In the genomic region with DNA sequence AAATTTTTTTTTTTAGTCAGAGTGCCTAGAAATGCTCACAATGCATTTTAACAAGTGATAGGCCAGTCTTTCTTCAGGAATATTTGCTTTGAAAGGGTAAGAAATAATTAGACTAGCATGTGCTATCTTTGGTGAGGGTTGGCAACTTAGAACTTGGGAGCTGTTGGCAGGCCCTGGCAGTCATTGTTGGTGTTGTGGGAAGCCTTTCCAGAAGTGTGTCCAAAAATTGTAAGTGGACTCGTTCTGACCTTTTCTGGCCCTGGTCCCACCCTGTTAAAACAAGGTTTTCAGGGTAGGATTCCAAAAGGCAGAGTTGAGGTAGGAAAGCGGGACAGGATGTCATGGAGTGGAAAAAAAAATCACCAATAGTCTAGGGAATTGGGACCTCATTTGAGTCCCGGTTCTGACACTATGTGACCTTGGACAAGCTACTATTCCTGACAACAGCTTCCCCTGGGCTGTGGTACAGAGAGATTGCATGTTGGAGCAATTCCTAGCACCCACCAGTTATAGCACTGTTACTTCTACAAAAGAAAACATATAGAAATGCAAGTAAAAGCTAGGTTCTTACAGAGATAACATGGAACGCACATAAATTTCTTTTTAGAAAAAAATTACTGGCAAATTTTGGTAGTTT, we compare ENCODE assay signal across 18 cellular contexts.
A peak's percentile ranks its signal among the peaks of the same experiment; 100 is the strongest.
DNase-seq lines count a peak whose midpoint lies in the region; ATAC-seq, FAIRE-seq and TF ChIP-seq lines count a peak whose summit lies in the region.
"Had no signal": no experiment of that assay in that cellular context is flagged by ENCODE, and none has a peak within 500 bp of the region (broad histone marks: within the 10 kb centered on the region; RNA-seq: fewer than 3 reads in every experiment).

No MANE protein-coding gene starts in this region.

- H3K79me2 ChIP-seq in Karpas-422 (ENCODE audit: low read length), result no peaks in the 10 kb centered on the region

- H3K4me1 Mint-ChIP-seq in nephron progenitor cell, result peaks cover 36% of the 10 kb centered on the region
- H3K4me1 Mint-ChIP-seq in activated T-cell treated with anti-CD3 and anti-CD28 coated beads, Interleukin-2, amount 50 U/mL, for 4 hours (ENCODE audit: low read depth), result peaks cover 1% of the 10 kb centered on the region

- H3K4me2 ChIP-seq in Karpas-422 (ENCODE audit: low read depth, low read length, poor library complexity, severe bottlenecking), result peak overlapping the region; percentile 10

- no peaks in the 10 kb centered on the region for H3K27me3 Mint-ChIP-seq in nephron progenitor cell (ENCODE audit: low read depth, poor library complexity)
- H3K27me3 Mint-ChIP-seq in activated T-cell treated with anti-CD3 and anti-CD28 coated beads, Interleukin-2, amount 50 U/mL, for 4 hours (ENCODE audit: low read depth), result no peaks in the 10 kb centered on the region
- H3K27me3 Mint-ChIP-seq: CD8-positive, alpha-beta memory T cell had no signal

- H3K4me1 ChIP-seq in Karpas-422 (ENCODE audit: low read length) (peaks cover 34% of the 10 kb centered on the region), heart left ventricle (peaks cover 5 to 40% (median 21%) of the 10 kb centered on the region in 12 donors), pancreas (peaks cover 0 to 9% (median 6%) of the 10 kb centered on the region in 3 donors)

- H3K4me3 ChIP-seq in Karpas-422 (ENCODE audit: low read length) (no peak overlapping the region), heart left ventricle (no peak overlapping the region), pancreas (no peak overlapping the region)

- peaks cover 6% of the 10 kb centered on the region for H3K36me3 Mint-ChIP-seq in nephron progenitor cell (ENCODE audit: low read depth)
- no peaks in the 10 kb centered on the region for H3K36me3 Mint-ChIP-seq in activated T-cell treated with anti-CD3 and anti-CD28 coated beads, Interleukin-2, amount 50 U/mL, for 4 hours (ENCODE audit: insufficient read depth)
- H3K36me3 Mint-ChIP-seq: CD8-positive, alpha-beta memory T cell had no signal

- H3K27ac ChIP-seq in Karpas-422 (ENCODE audit: low read length), result no peak overlapping the region
- peak overlapping the region; percentile 5 to 87 (median 59) for H3K27ac ChIP-seq in heart left ventricle
- H3K27ac ChIP-seq in pancreas, result no peak overlapping the region

- TF ChIP-seq CTCF in heart left ventricle (IDR thresholded peaks at IDR 0.05) (peak in 1 of 12 donors; percentile 12), nephron progenitor cell (IDR thresholded peaks at IDR 0.05) (no peak), pancreas (IDR thresholded peaks at IDR 0.05) (no peak)

- DNase-seq in Karpas-422, result no peak
- DNase-seq in astrocyte of the hippocampus (ENCODE audit: low read depth, low spot score), result peak; percentile 59
- peak; percentile 36 to 71 (median 58) for DNase-seq in heart left ventricle
- no peak for DNase-seq in nephron progenitor cell
- DNase-seq in H54 (ENCODE audit: insufficient read length, low spot score), result no peak
- no peak for DNase-seq in activated T-cell treated with anti-CD3 and anti-CD28 coated beads, Interleukin-2, amount 50 U/mL, for 4 hours
- no peak for DNase-seq in activated CD4-positive, CD25-positive, alpha-beta regulatory T cell treated with anti-CD3 and anti-CD28 coated beads, Interleukin-2, amount 50 U/mL, for 72 hours
- DNase-seq in pancreas, result no peak
- DNase-seq: CD8-positive, alpha-beta memory T cell; DMS79; NCI-H1105; NCI-H2081; NCI-H2171 treated with DMSO at 0.1 percent for 48 hours; NCI-H510A; NCI-H774; OCI-M1; RPMI8226 had no signal

- intact Hi-C loops in heart left ventricle (cut with DNase I) (no loop called here), pancreas (cut with DNase I) (no loop called here)

- H3K36me3 ChIP-seq in Karpas-422 (ENCODE audit: insufficient read depth, low read length) (no peaks in the 10 kb centered on the region), heart left ventricle (no peaks in the 10 kb centered on the region), pancreas (no peaks in the 10 kb centered on the region)

- 15 to 30% (median 22%) methylated on average over 4 of the region's 4 CpGs for WGBS in heart left ventricle, 4 donors
- WGBS in pancreas, 2 donors, result 39 to 46% methylated on average over 4 of the region's 4 CpGs

- no peak overlapping the region for H3K9ac ChIP-seq in Karpas-422 (ENCODE audit: low read length)

- H3K27me3 ChIP-seq in Karpas-422 (ENCODE audit: low read length) (no peaks in the 10 kb centered on the region), heart left ventricle (no peaks in the 10 kb centered on the region), pancreas (no peaks in the 10 kb centered on the region)

- TF ChIP-seq POLR2A in heart left ventricle (IDR thresholded peaks at IDR 0.05) (no peak), H54 (IDR thresholded peaks at IDR 0.05; ENCODE audit: low read depth, low read length) (no peak)

- no peak overlapping the region for H2AFZ ChIP-seq in Karpas-422 (ENCODE audit: low read length)

- peak; percentile 90 to 95 (median 94) for ATAC-seq in heart left ventricle
- no peak for ATAC-seq in activated T-cell treated with anti-CD3 and anti-CD28 coated beads, Interleukin-2, amount 50 U/mL, for 4 hours
- ATAC-seq in pancreas, result no peak
- ATAC-seq: HCT116 had no signal

- H3K27ac Mint-ChIP-seq in nephron progenitor cell, result peak overlapping the region; percentile 29

- FAIRE-seq in H54 (lab: Jason Lieb, UNC), result no peak
- FAIRE-seq in pancreas (lab: Jason Lieb, UNC), result no peak

- peaks cover 14% of the 10 kb centered on the region for H3K9me3 Mint-ChIP-seq in nephron progenitor cell
- H3K9me3 Mint-ChIP-seq in activated T-cell treated with anti-CD3 and anti-CD28 coated beads, Interleukin-2, amount 50 U/mL, for 4 hours, result no peaks in the 10 kb centered on the region

- H3K9me2 ChIP-seq in Karpas-422 (replicated peaks; ENCODE audit: insufficient read depth, low read length), result no peaks in the 10 kb centered on the region

- H4K20me1 ChIP-seq in Karpas-422 (ENCODE audit: insufficient read depth, low read depth, low read length), result no peaks in the 10 kb centered on the region

- H3K9me3 ChIP-seq in Karpas-422 (ENCODE audit: low read length) (no peaks in the 10 kb centered on the region), heart left ventricle (no peaks in the 10 kb centered on the region), pancreas (no peaks in the 10 kb centered on the region)

- H3K4me3 Mint-ChIP-seq in nephron progenitor cell, result no peak overlapping the region
- H3K4me3 Mint-ChIP-seq in activated T-cell treated with anti-CD3 and anti-CD28 coated beads, Interleukin-2, amount 50 U/mL, for 4 hours, result no peak overlapping the region

Comparison
In these comparisons a context has a peak if more than half of its experiments do, and no peak if none do; other contexts are left out.
1. DNase-seq: peak in astrocyte of the hippocampus (single experiment) and heart left ventricle (5 of 5); none in Karpas-422 (single experiment), nephron progenitor cell (single experiment), H54 (single experiment), activated T-cell treated with anti-CD3 and anti-CD28 coated beads, Interleukin-2, amount 50 U/mL, for 4 hours (single experiment), activated CD4-positive, CD25-positive, alpha-beta regulatory T cell treated with anti-CD3 and anti-CD28 coated beads, Interleukin-2, amount 50 U/mL, for 72 hours (single experiment) and pancreas (0 of 6).
2. H3K27ac ChIP-seq: peak in heart left ventricle (12 of 12); none in Karpas-422 (single experiment) and pancreas (0 of 4).
3. ATAC-seq: peak in heart left ventricle (4 of 4); none in activated T-cell treated with anti-CD3 and anti-CD28 coated beads, Interleukin-2, amount 50 U/mL, for 4 hours (0 of 2) and pancreas (0 of 4).